Comparison of ENCODE assay signal across 16 cellular contexts in genomic region chr16:13453325-13453724, GRCh38.
DNase-seq lines count a peak whose midpoint lies in the region; ATAC-seq, FAIRE-seq and TF ChIP-seq lines count a peak whose summit lies in the region.
"Had no signal": no experiment of that assay in that cellular context is flagged by ENCODE, and none has a peak within 500 bp of the region (broad histone marks: within the 10 kb centered on the region; RNA-seq: fewer than 3 reads in every experiment).

No MANE protein-coding gene starts in this region.

- intact Hi-C loops in naive thymus-derived CD4-positive, alpha-beta T cell (cut with micrococcal nuclease): loop anchor here (5.0 to 10.0 kb wide), 3 partner anchors 996 to 1499 kb away; no protein-coding TSS in a partner anchor

- no peaks in the 10 kb centered on the region for H3K79me2 ChIP-seq in parathyroid adenoma

- H3K27ac Mint-ChIP-seq in activated T-cell treated with anti-CD3 and anti-CD28 coated beads, Interleukin-2, amount 50 U/mL, for 24 hours: no peak overlapping the region
- no peak overlapping the region for H3K27ac Mint-ChIP-seq in naive thymus-derived CD4-positive, alpha-beta T cell
- H3K27ac Mint-ChIP-seq: activated CD8-positive, alpha-beta T cell treated with anti-CD3 and anti-CD28 coated beads for 36 hours had no signal

- H3K27me3 ChIP-seq in bronchial epithelial cell (ENCODE audit: control insufficient read depth, insufficient read depth, low read length) (no peaks in the 10 kb centered on the region), parathyroid adenoma (ENCODE audit: control insufficient read depth, insufficient read depth, low read length) (no peaks in the 10 kb centered on the region)
- no peaks in the 10 kb centered on the region for H3K27me3 ChIP-seq in naive thymus-derived CD4-positive, alpha-beta T cell (ENCODE audit: control insufficient read depth in 2 of 2, insufficient read depth in 2 of 2, low read length in 2 of 2)

- DNase-seq in EH (ENCODE audit: low read depth) (peak; percentile 6), NCI-H345 (lab: John Stamatoyannopoulos, UW) (peak; percentile 87), bronchial epithelial cell (ENCODE audit: low read depth) (peak; percentile 62), DMS53 treated with DMSO at 0.1 percent for 48 hours (lab: John Stamatoyannopoulos, UW; ENCODE audit: unreplicated experiment) (no peak), germinal center (ENCODE audit: low spot score) (no peak)
- DNase-seq in activated T-cell treated with anti-CD3 and anti-CD28 coated beads, Interleukin-2, amount 50 U/mL, for 24 hours: no peak
- no peak for DNase-seq in naive thymus-derived CD4-positive, alpha-beta T cell
- DNase-seq: activated naive CD4-positive, alpha-beta T cell; central memory CD4-positive, alpha-beta T cell; NCI-H2081 treated with DMSO at 0.1 percent for 48 hours; T-helper 9 cell had no signal

- no peak overlapping the region for H3K27ac ChIP-seq in parathyroid adenoma
- H3K27ac ChIP-seq in naive thymus-derived CD4-positive, alpha-beta T cell (ENCODE audit: low read depth, low read length): no peak overlapping the region
- H3K27ac ChIP-seq: C4-2B had no signal

- H3K4me3 ChIP-seq in bronchial epithelial cell (ENCODE audit: low read depth, low read length) (no peak overlapping the region), parathyroid adenoma (ENCODE audit: low read depth, low read length) (no peak overlapping the region)
- H3K4me3 ChIP-seq in naive thymus-derived CD4-positive, alpha-beta T cell (ENCODE audit: low read length): no peak overlapping the region

- H3K4me1 ChIP-seq in parathyroid adenoma: peaks cover 3% of the 10 kb centered on the region
- no peaks in the 10 kb centered on the region for H3K4me1 ChIP-seq in naive thymus-derived CD4-positive, alpha-beta T cell (ENCODE audit: control insufficient read depth in 2 of 2, insufficient read depth in 2 of 2, low read length in 2 of 2)

- CTCF ChIA-PET in naive thymus-derived CD4-positive, alpha-beta T cell (lab: Charles Lee): interaction anchor here (1.3 kb wide), 1 partner anchor 12 kb away, joined by 5 read pairs; no protein-coding TSS in a partner anchor

- H3K4me2 ChIP-seq in parathyroid adenoma (ENCODE audit: low read length): no peak overlapping the region

- FAIRE-seq in bronchial epithelial cell (lab: Jason Lieb, UNC): no peak

- ATAC-seq in naive thymus-derived CD4-positive, alpha-beta T cell: no peak
- ATAC-seq: activated CD8-positive, alpha-beta T cell treated with anti-CD3 and anti-CD28 coated beads for 36 hours; Right ventricle myocardium inferior; stimulated activated naive CD8-positive, alpha-beta T cell treated with anti-CD3 and anti-CD28 coated beads, Interleukin-15, Interleukin-2, amounts not matched to agents 100 U/mL and 50 U/mL, for 24 hours had no signal

- H3K27me3 Mint-ChIP-seq in activated T-cell treated with anti-CD3 and anti-CD28 coated beads, Interleukin-2, amount 50 U/mL, for 24 hours: no peaks in the 10 kb centered on the region
- H3K27me3 Mint-ChIP-seq in naive thymus-derived CD4-positive, alpha-beta T cell: peaks cover 0 to 16% (median 0%) of the 10 kb centered on the region in 5 donors

- H3K9me3 Mint-ChIP-seq in activated T-cell treated with anti-CD3 and anti-CD28 coated beads, Interleukin-2, amount 50 U/mL, for 24 hours: no peaks in the 10 kb centered on the region
- peaks cover 0 to 2% (median 0%) of the 10 kb centered on the region in 11 donors for H3K9me3 Mint-ChIP-seq in naive thymus-derived CD4-positive, alpha-beta T cell
- H3K9me3 Mint-ChIP-seq: activated CD8-positive, alpha-beta T cell treated with anti-CD3 and anti-CD28 coated beads for 36 hours had no signal

- H3K36me3 Mint-ChIP-seq in activated T-cell treated with anti-CD3 and anti-CD28 coated beads, Interleukin-2, amount 50 U/mL, for 24 hours (ENCODE audit: low read depth): no peaks in the 10 kb centered on the region
- H3K36me3 Mint-ChIP-seq in naive thymus-derived CD4-positive, alpha-beta T cell: no peaks in the 10 kb centered on the region

- POLR2A ChIA-PET in naive thymus-derived CD4-positive, alpha-beta T cell (lab: Charles Lee): no interaction called here

- TF ChIP-seq CTCF in bronchial epithelial cell (IDR thresholded peaks at IDR 0.05; ENCODE audit: insufficient read depth, low read length, severe bottlenecking): no peak
- no peak for TF ChIP-seq CTCF in parathyroid adenoma (IDR thresholded peaks at IDR 0.05)

- no peak overlapping the region for H3K4me3 Mint-ChIP-seq in activated T-cell treated with anti-CD3 and anti-CD28 coated beads, Interleukin-2, amount 50 U/mL, for 24 hours
- no peak overlapping the region for H3K4me3 Mint-ChIP-seq in naive thymus-derived CD4-positive, alpha-beta T cell
- H3K4me3 Mint-ChIP-seq: activated CD8-positive, alpha-beta T cell treated with anti-CD3 and anti-CD28 coated beads for 36 hours had no signal

- H3K9me3 ChIP-seq in parathyroid adenoma (ENCODE audit: control insufficient read depth, low read length): no peaks in the 10 kb centered on the region
- H3K9me3 ChIP-seq in naive thymus-derived CD4-positive, alpha-beta T cell (ENCODE audit: control insufficient read depth in 2 of 3, low read length in 3 of 3): no peaks in the 10 kb centered on the region

- no peaks in the 10 kb centered on the region for H3K4me1 Mint-ChIP-seq in activated T-cell treated with anti-CD3 and anti-CD28 coated beads, Interleukin-2, amount 50 U/mL, for 24 hours (ENCODE audit: low read depth)
- no peaks in the 10 kb centered on the region for H3K4me1 Mint-ChIP-seq in naive thymus-derived CD4-positive, alpha-beta T cell

- no peak overlapping the region for H3K9ac ChIP-seq in parathyroid adenoma

- H2AFZ ChIP-seq in parathyroid adenoma: peak overlapping the region; percentile 40

- H3K36me3 ChIP-seq in bronchial epithelial cell (ENCODE audit: control insufficient read depth, insufficient read depth, low read length): no peaks in the 10 kb centered on the region
- H3K36me3 ChIP-seq in parathyroid adenoma (ENCODE audit: control insufficient read depth, insufficient read depth, low read length): no peaks in the 10 kb centered on the region
- no peaks in the 10 kb centered on the region for H3K36me3 ChIP-seq in naive thymus-derived CD4-positive, alpha-beta T cell (ENCODE audit: control insufficient read depth in 2 of 3, insufficient read depth in 3 of 3, low read length in 3 of 3)

Comparison
In these comparisons a context has a peak if more than half of its experiments do, and no peak if none do; other contexts are left out.
1. DNase-seq: peak in EH (single experiment), NCI-H345 (single experiment) and bronchial epithelial cell (single experiment); none in DMS53 treated with DMSO at 0.1 percent for 48 hours (single experiment), activated T-cell treated with anti-CD3 and anti-CD28 coated beads, Interleukin-2, amount 50 U/mL, for 24 hours (single experiment), naive thymus-derived CD4-positive, alpha-beta T cell (0 of 9) and germinal center (single experiment).